Comparison of ENCODE assay signal across 7 cellular contexts in the genomic region with DNA sequence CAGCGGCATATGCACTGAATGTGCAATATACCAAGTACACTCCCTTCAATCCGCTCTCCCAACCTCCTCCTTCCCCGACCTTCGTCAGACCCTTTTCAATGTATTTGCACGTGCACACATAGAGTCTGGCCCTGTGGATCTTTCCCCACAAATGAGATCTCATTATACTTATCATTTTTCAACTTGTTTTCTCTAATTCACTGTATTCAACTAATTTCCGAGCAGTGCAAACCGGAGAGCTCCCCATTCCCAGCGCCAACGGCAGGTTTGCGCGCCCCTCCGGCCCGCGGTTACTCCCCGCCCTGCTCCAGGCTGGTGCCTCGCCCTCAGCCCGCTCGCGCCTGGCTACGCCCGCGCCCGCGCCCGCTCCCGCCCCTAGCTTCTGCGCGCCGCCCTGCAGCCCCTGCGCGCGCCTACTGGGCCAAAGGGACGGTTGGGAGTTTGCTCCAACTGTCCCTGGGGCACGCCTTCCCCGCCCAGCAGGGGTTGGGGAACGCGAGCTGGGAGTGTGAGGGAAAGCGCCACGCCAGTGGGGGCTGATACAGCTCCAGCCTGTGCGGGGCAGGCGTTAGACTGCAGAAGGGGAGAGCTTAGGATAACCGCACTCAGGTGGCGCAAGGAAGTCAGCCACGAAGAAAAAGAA. TPM values are rescaled to one million over a fixed set of nuclear protein-coding genes. Genes with fewer than 3 reads are reported as not detected.
DNase-seq lines count a peak whose midpoint lies in the region; ATAC-seq and TF ChIP-seq lines count a peak whose summit lies in the region.

No MANE protein-coding gene starts in this region.

- ATAC-seq in activated CD8-positive, alpha-beta T cell treated with anti-CD3 and anti-CD28 coated beads for 36 hours: peak; percentile 26
- ATAC-seq in omental fat pad (ENCODE audit: low FRiP score): no peak
- ATAC-seq in GM19023 (IDR thresholded peaks at IDR 0.05; ENCODE audit: unreplicated experiment): no peak

- TF ChIP-seq POLR2A in ovary (IDR thresholded peaks at IDR 0.05): no peak

- POLR2A ChIA-PET in activated CD8-positive, alpha-beta T cell treated with anti-CD3 and anti-CD28 coated beads for 36 hours (lab: Charles Lee): interaction anchor here (0.9 kb wide), 1 partner anchor 528 kb away, joined by 3 read pairs; no protein-coding TSS in a partner anchor

- H3K9me3 Mint-ChIP-seq in activated CD8-positive, alpha-beta T cell treated with anti-CD3 and anti-CD28 coated beads for 36 hours: no peaks in the 10 kb centered on the region

- no peak overlapping the region for H3K27ac Mint-ChIP-seq in activated CD8-positive, alpha-beta T cell treated with anti-CD3 and anti-CD28 coated beads for 36 hours

- H3K36me3 ChIP-seq in ovary: no peaks in the 10 kb centered on the region

- TF ChIP-seq EP300 in ovary (IDR thresholded peaks at IDR 0.05): no peak

- 3% methylated on average over 44 of the region's 44 CpGs for WGBS in ovary, 3 donors

- in situ Hi-C loops in GM13976 (cut with MboI; ENCODE audit: low sequenced_read_pairs, unreplicated experiment): loop anchor here (25.0 kb wide), 1 partner anchor 511 kb away; no protein-coding TSS in a partner anchor

- peak; percentile 29 for DNase-seq in GM13976 (ENCODE audit: low spot score)
- DNase-seq in NCI-H187 (lab: John Stamatoyannopoulos, UW): peak; percentile 44 to 61
- peak; percentile 34 for DNase-seq in activated CD8-positive, alpha-beta T cell treated with anti-CD3 and anti-CD28 coated beads for 36 hours
- no peak for DNase-seq in fibroblast of mammary gland (ENCODE audit: low read depth)
- DNase-seq in ovary: peak in 3 of 5 donors; percentile 10 to 48 (median 20)
- no peak for DNase-seq in omental fat pad (ENCODE audit: low spot score)

- peak overlapping the region; percentile 50 for H3K4me3 Mint-ChIP-seq in activated CD8-positive, alpha-beta T cell treated with anti-CD3 and anti-CD28 coated beads for 36 hours

- no peaks in the 10 kb centered on the region for H3K27me3 ChIP-seq in ovary

- no peaks in the 10 kb centered on the region for H3K9me3 ChIP-seq in ovary

- intact Hi-C loops in activated CD8-positive, alpha-beta T cell treated with anti-CD3 and anti-CD28 coated beads for 36 hours (cut with micrococcal nuclease): no loop called here
- intact Hi-C loops in ovary (cut with DNase I): loop anchor here in 2 of 4 donors (10.0 kb wide), 1 partner anchor 59 kb away; a partner anchor contains a TSS

- peaks cover 60% of the 10 kb centered on the region for H3K27me3 Mint-ChIP-seq in activated CD8-positive, alpha-beta T cell treated with anti-CD3 and anti-CD28 coated beads for 36 hours

- H3K27ac ChIP-seq in ovary: no peak overlapping the region

- no peaks in the 10 kb centered on the region for H3K36me3 Mint-ChIP-seq in activated CD8-positive, alpha-beta T cell treated with anti-CD3 and anti-CD28 coated beads for 36 hours (ENCODE audit: low read depth)

- CTCF ChIA-PET in activated CD8-positive, alpha-beta T cell treated with anti-CD3 and anti-CD28 coated beads for 36 hours (lab: Charles Lee): interaction anchor here (0.8 to 2.1 kb wide), 8 partner anchors 9 to 659 kb away, joined by 3 to 8 read pairs (median 4); a partner anchor contains a TSS

- TF ChIP-seq CTCF in GM13976 (IDR thresholded peaks at IDR 0.05; ENCODE audit: borderline replicate concordance, control extremely low read depth, extremely low read depth, insufficient read depth, missing control alignments) (no peak), fibroblast of mammary gland (conservative IDR thresholded peaks at IDR 0.05; ENCODE audit: control insufficient read depth, insufficient read depth, low read depth, low read length) (no peak), ovary (IDR thresholded peaks at IDR 0.05) (peak in 1 of 3 donors; percentile 10), omental fat pad (IDR thresholded peaks at IDR 0.05) (no peak)
- TF ChIP-seq CTCF in activated CD8-positive, alpha-beta T cell treated with anti-CD3 and anti-CD28 coated beads for 36 hours (IDR thresholded peaks at IDR 0.05): no peak

- H3K4me1 ChIP-seq in ovary (ENCODE audit: insufficient read depth): peaks cover 4% of the 10 kb centered on the region

- peaks cover 31% of the 10 kb centered on the region for H3K4me1 Mint-ChIP-seq in activated CD8-positive, alpha-beta T cell treated with anti-CD3 and anti-CD28 coated beads for 36 hours (ENCODE audit: low read depth)

- H3K4me3 ChIP-seq in fibroblast of mammary gland (ENCODE audit: control insufficient read depth, low read depth, low read length) (peak overlapping the region; percentile 16), ovary (no peak overlapping the region)

RNA-seq across cellular contexts. Expression of a gene that starts 3.3 kb away (rescaled TPM):
- total RNA-seq in activated CD8-positive, alpha-beta T cell treated with anti-CD3 and anti-CD28 coated beads for 36 hours: not detected
- 10 to 100 TPM in 1 of 7 donors, under 1 TPM in 4, not detected in 2; 0.12 to 10.7 (median 0.24) TPM for total RNA-seq in ovary
- not detected for polyA plus RNA-seq in ovary
- total RNA-seq in omental fat pad: not detected

RNA-seq across cellular contexts. Expression of a gene that starts 16.3 kb away (rescaled TPM):
- not detected for total RNA-seq in activated CD8-positive, alpha-beta T cell treated with anti-CD3 and anti-CD28 coated beads for 36 hours
- total RNA-seq in ovary (10 to 100 TPM; 14.4 to 58.7 (median 29.8) TPM), omental fat pad (10 to 100 TPM in 3 of 4 donors, 1 to 10 TPM in 1; 9.5 to 30.9 (median 17.7) TPM)
- 10 to 100 TPM; 25.5 to 58.8 TPM for polyA plus RNA-seq in ovary

RNA-seq across cellular contexts. Expression of a gene that starts 50.8 kb away (rescaled TPM):
- total RNA-seq in activated CD8-positive, alpha-beta T cell treated with anti-CD3 and anti-CD28 coated beads for 36 hours: under 1 TPM in 1 of 2 experiments, not detected in 1; 0.18 TPM
- 1 to 10 TPM in 1 of 7 donors, under 1 TPM in 1, not detected in 5; 0.10 to 1.5 TPM for total RNA-seq in ovary
- not detected for polyA plus RNA-seq in ovary
- total RNA-seq in omental fat pad: not detected

RNA-seq across cellular contexts. Expression of a gene that starts 57.1 kb away (rescaled TPM):
- total RNA-seq in activated CD8-positive, alpha-beta T cell treated with anti-CD3 and anti-CD28 coated beads for 36 hours: not detected
- 10 to 100 TPM in 1 of 7 donors, 1 to 10 TPM in 4, under 1 TPM in 2; 0.36 to 11.8 (median 1.7) TPM for total RNA-seq in ovary
- polyA plus RNA-seq in ovary: 1 to 10 TPM in 1 of 2 donors, under 1 TPM in 1; 0.13 to 1.1 TPM
- total RNA-seq in omental fat pad: not detected

Comparison
In these comparisons a context has a peak if more than half of its experiments do, and no peak if none do; other contexts are left out.
1. DNase-seq: peak in GM13976 (single experiment), NCI-H187 (2 of 2), activated CD8-positive, alpha-beta T cell treated with anti-CD3 and anti-CD28 coated beads for 36 hours (single experiment) and ovary (3 of 5); none in fibroblast of mammary gland (single experiment) and omental fat pad (single experiment).
2. RNA of a gene that starts 16.3 kb away (total RNA-seq): 14.4 to 58.7 TPM in ovary and 9.5 to 30.9 TPM in omental fat pad; not detected in activated CD8-positive, alpha-beta T cell treated with anti-CD3 and anti-CD28 coated beads for 36 hours; every median in the first group is over 10 times any median in the second.